11 cellular contexts compared by ENCODE assay signal in the genomic region with DNA sequence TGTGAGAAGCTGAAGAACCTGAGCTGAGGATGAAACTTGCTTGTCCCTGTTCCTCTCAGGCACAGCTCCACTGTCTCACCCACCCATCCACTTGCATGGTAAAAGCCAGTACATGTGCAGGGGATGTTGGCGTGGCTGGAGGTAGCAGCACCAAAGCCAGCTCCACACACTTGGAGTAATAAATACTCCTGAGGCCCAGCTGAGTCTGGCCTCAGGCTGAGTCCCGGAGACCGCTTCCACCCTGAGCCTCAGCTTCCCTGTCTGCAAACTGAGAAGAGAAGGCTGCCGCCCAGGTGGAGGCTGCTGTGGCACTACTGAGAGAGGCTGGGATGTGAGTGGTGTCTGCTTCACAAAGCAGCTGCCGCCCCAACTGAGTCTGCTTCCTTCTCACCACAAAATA. TPM values are rescaled to one million over a fixed set of nuclear protein-coding genes. Genes with fewer than 3 reads are reported as not detected.
"Had no signal": no experiment of that assay in that cellular context is flagged by ENCODE, and none has a peak within 500 bp of the region (broad histone marks: within the 10 kb centered on the region; RNA-seq: fewer than 3 reads in every experiment).

No MANE protein-coding gene starts in this region.

- H3K27ac ChIP-seq: GM23248, HL-60 had no signal

- ATAC-seq: HCT116, HepG2 had no signal

- H3K4me3 Mint-ChIP-seq: HFFc6 had no signal

- H3K27me3 Mint-ChIP-seq: IgD-negative memory B cell had no signal

- DNase-seq: GM23248, GOT3, H7, HFFc6 had no signal

- H3K27ac Mint-ChIP-seq: HFFc6, IgD-negative memory B cell had no signal

- H3K4me3 ChIP-seq: GM23248, HAP-1 had no signal

- H3K9me3 Mint-ChIP-seq: HFFc6, IgD-negative memory B cell had no signal

RNA-seq across cellular contexts. Expression of a gene that starts 19.2 kb away (rescaled TPM):
- total RNA-seq: GM23248, H4, HepG2, HFFc6, HT1080 had no signal
